8 cellular contexts compared by ENCODE assay signal in the genomic region with DNA sequence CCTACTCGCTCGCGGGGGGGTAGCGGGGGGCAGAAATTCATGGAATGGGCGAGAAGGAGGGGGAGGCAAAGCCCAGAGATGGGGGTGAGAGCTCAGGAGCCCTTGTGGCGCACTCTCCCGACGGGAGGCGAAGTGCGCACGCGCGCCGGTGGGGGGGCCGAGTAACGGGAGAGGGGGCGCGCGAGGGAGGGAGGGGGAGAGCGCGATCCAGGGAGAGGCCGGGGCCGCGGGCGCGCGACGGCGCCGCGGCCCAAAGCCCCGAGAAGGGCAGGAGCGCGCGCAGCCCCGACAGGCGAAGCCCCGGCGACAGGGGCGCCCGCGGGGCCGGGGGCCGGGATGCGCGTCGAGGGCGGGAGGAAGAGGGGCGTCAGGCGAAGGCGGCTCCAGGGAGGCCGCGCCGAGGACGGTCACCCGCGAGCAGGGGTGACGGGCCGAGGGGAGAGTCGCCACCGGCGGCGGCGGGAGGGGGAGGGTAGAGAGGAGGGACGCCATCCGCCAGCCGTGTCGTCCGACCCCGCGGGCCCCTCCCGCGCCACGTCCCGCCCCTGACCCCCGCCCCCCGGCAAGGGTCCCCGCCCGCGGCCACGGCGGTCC. TPM values are rescaled to one million over a fixed set of nuclear protein-coding genes. Genes with fewer than 3 reads are reported as not detected.
A peak's percentile ranks its signal among the peaks of the same experiment; 100 is the strongest.
DNase-seq lines count a peak whose midpoint lies in the region; ATAC-seq, FAIRE-seq and TF ChIP-seq lines count a peak whose summit lies in the region.

No MANE protein-coding gene starts in this region.

- POLR2A ChIA-PET in WTC11 (lab: Charles Lee): no interaction called here

- no peak overlapping the region for H3K27ac Mint-ChIP-seq in WTC11

- no peaks in the 10 kb centered on the region for H3K36me3 Mint-ChIP-seq in WTC11

- CTCF ChIA-PET in WTC11 (lab: Charles Lee): interaction anchor here (1.3 kb wide), 2 partner anchors 83 to 211 kb away, joined by 6 to 7 read pairs; no protein-coding TSS in a partner anchor

- FAIRE-seq in GM12891 (lab: Jason Lieb, UNC): peak; percentile 35
- no peak for FAIRE-seq in bronchial epithelial cell (lab: Jason Lieb, UNC)

- peaks cover 47% of the 10 kb centered on the region for H3K4me1 Mint-ChIP-seq in WTC11

- DNase-seq in GM12891 (ENCODE audit: insufficient read length, low spot score) (peak; percentile 46), NCI-H146 (lab: John Stamatoyannopoulos, UW) (peak; percentile 76), WTC11 (ENCODE audit: low spot score) (peak; percentile 68), bronchial epithelial cell (ENCODE audit: low read depth) (no peak), inferior parietal cortex (ENCODE audit: extremely low spot score) (peak; percentile 57), cerebellar nuclear complex (lab: John Stamatoyannopoulos, UW) (no peak)
- DNase-seq in stimulated activated CD4-positive, alpha-beta T cell treated with anti-CD3 and anti-CD28 coated beads, Interleukin-12 subunit alpha, Interleukin-12 subunit beta, amount 100 ng/mL, for 24 hours (ENCODE audit: low read depth in 2 of 2): peak; percentile 25 to 34

- H3K27me3 Mint-ChIP-seq in WTC11 (ENCODE audit: low read depth): no peaks in the 10 kb centered on the region

- no peaks in the 10 kb centered on the region for H3K9me3 Mint-ChIP-seq in WTC11

- peak; percentile 31 for ATAC-seq in HG02623 (IDR thresholded peaks at IDR 0.05; ENCODE audit: unreplicated experiment)
- ATAC-seq in WTC11: peak; percentile 16

- H3K36me3 ChIP-seq in bronchial epithelial cell (ENCODE audit: control insufficient read depth, insufficient read depth, low read length): no peaks in the 10 kb centered on the region

- TF ChIP-seq POLR2A in GM12891 (IDR thresholded peaks at IDR 0.05; ENCODE audit: low read depth, low read length): no peak

- H3K27me3 ChIP-seq in bronchial epithelial cell (ENCODE audit: control insufficient read depth, insufficient read depth, low read length): no peaks in the 10 kb centered on the region

- H3K4me3 Mint-ChIP-seq in WTC11: peak overlapping the region; percentile 80

- TF ChIP-seq CTCF in WTC11 (IDR thresholded peaks at IDR 0.05) (no peak), bronchial epithelial cell (IDR thresholded peaks at IDR 0.05; ENCODE audit: insufficient read depth, low read length, severe bottlenecking) (no peak)

- peak overlapping the region; percentile 53 for H3K4me3 ChIP-seq in bronchial epithelial cell (ENCODE audit: low read depth, low read length)

TF ChIP-seq in GM12891, 5 proteins besides CTCF, POLR2A, EP300 and RAD21:
- TF ChIP-seq TAF1 (IDR thresholded peaks at IDR 0.05; ENCODE audit: low read depth, low read length) (no peak), PAX5 (IDR thresholded peaks at IDR 0.05; ENCODE audit: insufficient read depth, low read length, severe bottlenecking) (no peak), POLR2AphosphoS5 (IDR thresholded peaks at IDR 0.05; ENCODE audit: low read depth, low read length) (no peak), SPI1 (IDR thresholded peaks at IDR 0.05; ENCODE audit: low read depth, low read length) (no peak), POU2F2 (IDR thresholded peaks at IDR 0.05; ENCODE audit: low read depth, low read length) (no peak)

TF ChIP-seq in WTC11, 78 proteins besides CTCF, POLR2A, EP300 and RAD21:
- TF ChIP-seq ZNF396 (CRISPR knock-in tag; IDR thresholded peaks at IDR 0.05; ENCODE audit: borderline replicate concordance) (no peak), MXD4 (CRISPR knock-in tag; IDR thresholded peaks at IDR 0.05; ENCODE audit: borderline replicate concordance) (no peak), KAT7 (CRISPR knock-in tag; IDR thresholded peaks at IDR 0.05; ENCODE audit: borderline replicate concordance) (no peak), JAZF1 (CRISPR knock-in tag; IDR thresholded peaks at IDR 0.05) (no peak), NFE2L1 (CRISPR knock-in tag; IDR thresholded peaks at IDR 0.05) (no peak), ETV6 (CRISPR knock-in tag; IDR thresholded peaks at IDR 0.05) (no peak), TCF7 (CRISPR knock-in tag; IDR thresholded peaks at IDR 0.05; ENCODE audit: low read depth) (no peak), OVOL2 (CRISPR knock-in tag; IDR thresholded peaks at IDR 0.05; ENCODE audit: borderline replicate concordance) (no peak), ZBTB21 (CRISPR knock-in tag; IDR thresholded peaks at IDR 0.05; ENCODE audit: borderline replicate concordance) (no peak), SP1 (CRISPR knock-in tag; conservative IDR thresholded peaks at IDR 0.05) (no peak), CREB1 (CRISPR knock-in tag; IDR thresholded peaks at IDR 0.05) (no peak), GRHL2 (CRISPR knock-in tag; IDR thresholded peaks at IDR 0.05; ENCODE audit: insufficient replicate concordance, severe bottlenecking) (no peak)
- TF ChIP-seq, protein P1, sequence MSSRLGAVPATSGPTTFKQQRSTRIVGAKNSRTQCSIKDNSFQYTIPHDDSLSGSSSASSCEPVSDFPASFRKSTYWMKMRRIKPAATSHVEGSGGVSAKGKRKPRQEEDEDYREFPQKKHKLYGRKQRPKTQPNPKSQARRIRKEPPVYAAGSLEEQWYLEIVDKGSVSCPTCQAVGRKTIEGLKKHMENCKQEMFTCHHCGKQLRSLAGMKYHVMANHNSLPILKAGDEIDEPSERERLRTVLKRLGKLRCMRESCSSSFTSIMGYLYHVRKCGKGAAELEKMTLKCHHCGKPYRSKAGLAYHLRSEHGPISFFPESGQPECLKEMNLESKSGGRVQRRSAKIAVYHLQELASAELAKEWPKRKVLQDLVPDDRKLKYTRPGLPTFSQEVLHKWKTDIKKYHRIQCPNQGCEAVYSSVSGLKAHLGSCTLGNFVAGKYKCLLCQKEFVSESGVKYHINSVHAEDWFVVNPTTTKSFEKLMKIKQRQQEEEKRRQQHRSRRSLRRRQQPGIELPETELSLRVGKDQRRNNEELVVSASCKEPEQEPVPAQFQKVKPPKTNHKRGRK (CRISPR knock-in tag; IDR thresholded peaks at IDR 0.05; ENCODE audit: borderline replicate concordance): no peak
- TF ChIP-seq, protein P2, sequence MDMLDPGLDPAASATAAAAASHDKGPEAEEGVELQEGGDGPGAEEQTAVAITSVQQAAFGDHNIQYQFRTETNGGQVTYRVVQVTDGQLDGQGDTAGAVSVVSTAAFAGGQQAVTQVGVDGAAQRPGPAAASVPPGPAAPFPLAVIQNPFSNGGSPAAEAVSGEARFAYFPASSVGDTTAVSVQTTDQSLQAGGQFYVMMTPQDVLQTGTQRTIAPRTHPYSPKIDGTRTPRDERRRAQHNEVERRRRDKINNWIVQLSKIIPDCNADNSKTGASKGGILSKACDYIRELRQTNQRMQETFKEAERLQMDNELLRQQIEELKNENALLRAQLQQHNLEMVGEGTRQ (CRISPR knock-in tag; IDR thresholded peaks at IDR 0.05): no peak
- TF ChIP-seq, protein P3, sequence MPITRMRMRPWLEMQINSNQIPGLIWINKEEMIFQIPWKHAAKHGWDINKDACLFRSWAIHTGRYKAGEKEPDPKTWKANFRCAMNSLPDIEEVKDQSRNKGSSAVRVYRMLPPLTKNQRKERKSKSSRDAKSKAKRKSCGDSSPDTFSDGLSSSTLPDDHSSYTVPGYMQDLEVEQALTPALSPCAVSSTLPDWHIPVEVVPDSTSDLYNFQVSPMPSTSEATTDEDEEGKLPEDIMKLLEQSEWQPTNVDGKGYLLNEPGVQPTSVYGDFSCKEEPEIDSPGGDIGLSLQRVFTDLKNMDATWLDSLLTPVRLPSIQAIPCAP (CRISPR knock-in tag; IDR thresholded peaks at IDR 0.05): no peak
- TF ChIP-seq, protein P4, sequence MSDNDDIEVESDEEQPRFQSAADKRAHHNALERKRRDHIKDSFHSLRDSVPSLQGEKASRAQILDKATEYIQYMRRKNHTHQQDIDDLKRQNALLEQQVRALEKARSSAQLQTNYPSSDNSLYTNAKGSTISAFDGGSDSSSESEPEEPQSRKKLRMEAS (CRISPR knock-in tag; IDR thresholded peaks at IDR 0.05): no peak
- TF ChIP-seq, protein P5, sequence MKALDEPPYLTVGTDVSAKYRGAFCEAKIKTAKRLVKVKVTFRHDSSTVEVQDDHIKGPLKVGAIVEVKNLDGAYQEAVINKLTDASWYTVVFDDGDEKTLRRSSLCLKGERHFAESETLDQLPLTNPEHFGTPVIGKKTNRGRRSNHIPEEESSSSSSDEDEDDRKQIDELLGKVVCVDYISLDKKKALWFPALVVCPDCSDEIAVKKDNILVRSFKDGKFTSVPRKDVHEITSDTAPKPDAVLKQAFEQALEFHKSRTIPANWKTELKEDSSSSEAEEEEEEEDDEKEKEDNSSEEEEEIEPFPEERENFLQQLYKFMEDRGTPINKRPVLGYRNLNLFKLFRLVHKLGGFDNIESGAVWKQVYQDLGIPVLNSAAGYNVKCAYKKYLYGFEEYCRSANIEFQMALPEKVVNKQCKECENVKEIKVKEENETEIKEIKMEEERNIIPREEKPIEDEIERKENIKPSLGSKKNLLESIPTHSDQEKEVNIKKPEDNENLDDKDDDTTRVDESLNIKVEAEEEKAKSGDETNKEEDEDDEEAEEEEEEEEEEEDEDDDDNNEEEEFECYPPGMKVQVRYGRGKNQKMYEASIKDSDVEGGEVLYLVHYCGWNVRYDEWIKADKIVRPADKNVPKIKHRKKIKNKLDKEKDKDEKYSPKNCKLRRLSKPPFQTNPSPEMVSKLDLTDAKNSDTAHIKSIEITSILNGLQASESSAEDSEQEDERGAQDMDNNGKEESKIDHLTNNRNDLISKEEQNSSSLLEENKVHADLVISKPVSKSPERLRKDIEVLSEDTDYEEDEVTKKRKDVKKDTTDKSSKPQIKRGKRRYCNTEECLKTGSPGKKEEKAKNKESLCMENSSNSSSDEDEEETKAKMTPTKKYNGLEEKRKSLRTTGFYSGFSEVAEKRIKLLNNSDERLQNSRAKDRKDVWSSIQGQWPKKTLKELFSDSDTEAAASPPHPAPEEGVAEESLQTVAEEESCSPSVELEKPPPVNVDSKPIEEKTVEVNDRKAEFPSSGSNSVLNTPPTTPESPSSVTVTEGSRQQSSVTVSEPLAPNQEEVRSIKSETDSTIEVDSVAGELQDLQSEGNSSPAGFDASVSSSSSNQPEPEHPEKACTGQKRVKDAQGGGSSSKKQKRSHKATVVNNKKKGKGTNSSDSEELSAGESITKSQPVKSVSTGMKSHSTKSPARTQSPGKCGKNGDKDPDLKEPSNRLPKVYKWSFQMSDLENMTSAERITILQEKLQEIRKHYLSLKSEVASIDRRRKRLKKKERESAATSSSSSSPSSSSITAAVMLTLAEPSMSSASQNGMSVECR (CRISPR knock-in tag; IDR thresholded peaks at IDR 0.05; ENCODE audit: borderline replicate concordance): no peak

RNA-seq across cellular contexts. Expression of a gene that starts 0.4 kb away (rescaled TPM):
- polyA plus RNA-seq in GM12891 (2012; ENCODE audit: low read depth, missing spikeins): 13.4 TPM
- total RNA-seq in WTC11 (2021): 28.7 to 36.2 TPM (median 33.7 TPM) in 3 replicates
- 21.1 and 28.9 TPM in 2 replicates for total RNA-seq in bronchial epithelial cell

RNA-seq across cellular contexts. Expression of a gene that starts 46.9 kb away (rescaled TPM):
- polyA plus RNA-seq in GM12891 (2012; ENCODE audit: low read depth, missing spikeins): not detected
- total RNA-seq in WTC11 (2021) (not detected in 3 replicates), bronchial epithelial cell (not detected in 2 replicates)

Comparison
In these comparisons a context has a peak if more than half of its experiments do, and no peak if none do; other contexts are left out.
1. DNase-seq: peak in GM12891 (single experiment), NCI-H146 (single experiment), WTC11 (single experiment), inferior parietal cortex (single experiment) and stimulated activated CD4-positive, alpha-beta T cell treated with anti-CD3 and anti-CD28 coated beads, Interleukin-12 subunit alpha, Interleukin-12 subunit beta, amount 100 ng/mL, for 24 hours (2 of 2); none in bronchial epithelial cell (single experiment) and cerebellar nuclear complex (0 of 2).